Comparison of ENCODE assay signal across 24 cellular contexts in the genomic region with DNA sequence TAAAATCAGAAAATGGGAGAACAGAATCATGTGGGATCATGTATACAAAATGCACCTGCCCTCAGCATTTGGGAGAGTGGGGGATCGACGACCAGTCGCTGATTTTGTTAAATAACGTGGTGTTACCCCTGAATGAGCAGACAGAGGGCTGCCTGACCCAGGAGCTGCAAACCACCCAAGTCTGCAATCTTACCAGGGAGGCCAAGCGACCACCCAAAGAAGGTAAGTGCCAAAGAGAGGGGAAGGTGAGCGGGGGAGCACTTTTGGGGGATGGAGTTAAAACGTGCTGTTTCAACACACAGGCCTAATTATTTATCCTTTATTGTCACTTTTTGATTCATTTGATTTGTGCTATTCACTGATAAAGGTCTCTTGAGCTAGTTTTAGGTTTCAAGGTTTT. TPM values are rescaled to one million over a fixed set of nuclear protein-coding genes. Genes with fewer than 3 reads are reported as not detected.
A peak's percentile ranks its signal among the peaks of the same experiment; 100 is the strongest.
DNase-seq lines count a peak whose midpoint lies in the region; ATAC-seq and TF ChIP-seq lines count a peak whose summit lies in the region.
"Had no signal": no experiment of that assay in that cellular context is flagged by ENCODE, and none has a peak within 500 bp of the region (broad histone marks: within the 10 kb centered on the region; RNA-seq: fewer than 3 reads in every experiment).

No MANE protein-coding gene starts in this region.

- peaks cover 8% of the 10 kb centered on the region for H3K4me1 ChIP-seq in iPS-20b (ENCODE audit: insufficient read depth, low read length)

- peak overlapping the region; percentile 82 for H3K4me3 ChIP-seq in iPS-20b (ENCODE audit: low read length)
- H3K4me3 ChIP-seq: lung had no signal

- ATAC-seq in HG03095 (IDR thresholded peaks at IDR 0.05; ENCODE audit: unreplicated experiment) = no peak
- ATAC-seq: stimulated activated memory B cell treated with anti-CD40 and anti-IgM and Interleukin-4, amounts not matched to agents 10 μg/mL and 1 μg/mL and 100 μg/mL, for 72 hours had no signal

- peaks cover 23% of the 10 kb centered on the region for H3K4me1 Mint-ChIP-seq in type B pancreatic cell (ENCODE audit: unreplicated experiment)

- H3K27ac ChIP-seq in cingulate gyrus (ENCODE audit: low read depth, low read length) (peak overlapping the region; percentile 91), iPS-20b (ENCODE audit: low read length) (no peak overlapping the region)
- H3K27ac ChIP-seq: 22Rv1, cardiac muscle cell, thoracic aorta had no signal

- H3K27ac Mint-ChIP-seq in type B pancreatic cell = no peak overlapping the region
- H3K27ac Mint-ChIP-seq: activated T-cell treated with anti-CD3 and anti-CD28 coated beads, Interleukin-2, amount 50 U/mL, for 24 hours; dendritic cell treated with granulocyte-macrophage colony-stimulating factor and Interleukin-4, amounts not matched to agents 40 ng/mL and 50 ng/mL, for 4 days; stimulated activated memory B cell treated with anti-CD40 and anti-IgM and Interleukin-4, amounts not matched to agents 10 μg/mL and 1 μg/mL and 100 μg/mL, for 72 hours; T-helper 2 cell treated with Interferon-gamma antibody and Interleukin-4, amounts not matched to agents 5 μg/mL and 100 μg/mL, for 36 hours had no signal

- H3K9me3 ChIP-seq in iPS-20b (ENCODE audit: insufficient read depth, low read depth, low read length) = no peaks in the 10 kb centered on the region
- H3K9me3 ChIP-seq: heart right ventricle, thoracic aorta had no signal

- peaks cover 66% of the 10 kb centered on the region for H3K27me3 ChIP-seq in iPS-20b (ENCODE audit: insufficient read depth, low read length)

- no peaks in the 10 kb centered on the region for H3K36me3 ChIP-seq in iPS-20b (ENCODE audit: insufficient read depth, low read depth, low read length)
- H3K36me3 ChIP-seq: cardiac muscle cell, heart right ventricle, thoracic aorta had no signal

- H3K9ac ChIP-seq in iPS-20b (ENCODE audit: low read depth, low read length) = no peak overlapping the region

- TF ChIP-seq CTCF in type B pancreatic cell (conservative IDR thresholded peaks at IDR 0.05) = no peak

- DNase-seq in DMS79 treated with DMSO at 0.1 percent for 48 hours (lab: John Stamatoyannopoulos, UW) (peak; percentile 72), DMS79 (lab: John Stamatoyannopoulos, UW) (no peak), type B pancreatic cell (ENCODE audit: extremely low spot score, unreplicated experiment) (no peak), activated gamma-delta T cell (lab: John Stamatoyannopoulos, UW) (no peak)
- DNase-seq in stimulated activated naive CD4-positive, alpha-beta T cell treated with Interleukin-2 at 50 U/mL for 16 hours (lab: John Stamatoyannopoulos, UW) = no peak
- DNase-seq: activated CD8-positive, alpha-beta memory T cell treated with anti-CD3 and anti-CD28 coated beads for 24 hours; activated naive CD4-positive, alpha-beta T cell; activated T-cell treated with anti-CD3 and anti-CD28 coated beads, Interleukin-2, amount 50 U/mL, for 24 hours; heart right ventricle; IMR-90; islet precursor cell; NCI-H2171 treated with DMSO at 0.1 percent for 48 hours; NCI-H526; occipital lobe had no signal

- H3K9me3 Mint-ChIP-seq in type B pancreatic cell = no peaks in the 10 kb centered on the region
- H3K9me3 Mint-ChIP-seq: activated T-cell treated with anti-CD3 and anti-CD28 coated beads, Interleukin-2, amount 50 U/mL, for 24 hours; dendritic cell treated with granulocyte-macrophage colony-stimulating factor and Interleukin-4, amounts not matched to agents 40 ng/mL and 50 ng/mL, for 4 days; stimulated activated memory B cell treated with anti-CD40 and anti-IgM and Interleukin-4, amounts not matched to agents 10 μg/mL and 1 μg/mL and 100 μg/mL, for 72 hours; T-helper 2 cell treated with Interferon-gamma antibody and Interleukin-4, amounts not matched to agents 5 μg/mL and 100 μg/mL, for 36 hours had no signal

- peak overlapping the region; percentile 74 for H3K4me3 Mint-ChIP-seq in type B pancreatic cell
- H3K4me3 Mint-ChIP-seq: activated T-cell treated with anti-CD3 and anti-CD28 coated beads, Interleukin-2, amount 50 U/mL, for 24 hours; dendritic cell treated with granulocyte-macrophage colony-stimulating factor and Interleukin-4, amounts not matched to agents 40 ng/mL and 50 ng/mL, for 4 days; stimulated activated memory B cell treated with anti-CD40 and anti-IgM and Interleukin-4, amounts not matched to agents 10 μg/mL and 1 μg/mL and 100 μg/mL, for 72 hours; T-helper 2 cell treated with Interferon-gamma antibody and Interleukin-4, amounts not matched to agents 5 μg/mL and 100 μg/mL, for 36 hours had no signal

- peaks cover 70% of the 10 kb centered on the region for H3K27me3 Mint-ChIP-seq in type B pancreatic cell

- H3K36me3 Mint-ChIP-seq in type B pancreatic cell = no peaks in the 10 kb centered on the region
- H3K36me3 Mint-ChIP-seq: stimulated activated memory B cell treated with anti-CD40 and anti-IgM and Interleukin-4, amounts not matched to agents 10 μg/mL and 1 μg/mL and 100 μg/mL, for 72 hours had no signal

RNA-seq across cellular contexts. Expression of gene ADGRB3, which starts 4.1 kb away (rescaled TPM):
- total RNA-seq in type B pancreatic cell (ENCODE audit: low replicate concordance) = 0.55 and 2.0 TPM in 2 replicates
- total RNA-seq: IMR-90 had no signal
